ENCODE assay signal across 26 cellular contexts in the genomic region with DNA sequence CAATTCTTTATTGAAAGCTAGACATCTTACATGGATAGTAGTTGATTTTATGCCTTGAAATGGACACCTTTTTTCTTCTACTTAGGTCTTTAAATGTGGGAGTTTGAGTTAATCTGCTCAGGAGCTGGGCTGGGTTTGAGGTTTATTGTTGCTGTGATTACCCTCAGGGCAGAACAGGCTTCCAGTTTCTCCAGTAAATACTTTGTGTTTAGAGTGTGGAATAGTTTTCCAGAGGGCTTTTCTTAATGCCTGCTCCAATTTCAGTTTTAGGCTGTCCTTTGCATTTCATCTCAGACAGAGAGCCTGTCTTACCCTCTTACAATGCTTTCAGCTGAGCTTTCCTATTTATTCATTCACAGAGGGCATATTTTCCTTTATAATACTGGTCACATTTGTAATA.
DNase-seq lines count a peak whose midpoint lies in the region; ATAC-seq and TF ChIP-seq lines count a peak whose summit lies in the region.
"Had no signal": no experiment of that assay in that cellular context is flagged by ENCODE, and none has a peak within 500 bp of the region (broad histone marks: within the 10 kb centered on the region; RNA-seq: fewer than 3 reads in every experiment).

No MANE protein-coding gene starts in this region.

- H3K27me3 ChIP-seq in HAP-1 (ENCODE audit: low read depth) (no peaks in the 10 kb centered on the region), transverse colon (no peaks in the 10 kb centered on the region), aorta (ENCODE audit: control insufficient read depth in 1 of 2, insufficient read depth in 2 of 2, low read length in 1 of 2) (no peaks in the 10 kb centered on the region)
- H3K27me3 ChIP-seq: ascending aorta, ovary, suprapubic skin had no signal

- peak overlapping the region in 4 of 5 experiments; percentile 22 to 58 (median 29) for H3K27ac Mint-ChIP-seq in brain
- H3K27ac Mint-ChIP-seq: activated CD4-positive, alpha-beta T cell treated with anti-CD3 and anti-CD28 coated beads, Interleukin-2, amount 10 ng/mL, durations not matched to agents 7 days and 5 days; activated naive CD8-positive, alpha-beta T cell treated with anti-CD3 and anti-CD28 coated beads for 36 hours; nephron progenitor cell; stimulated activated memory B cell treated with anti-CD40 and anti-IgM and Interleukin-4, amounts not matched to agents 10 μg/mL and 1 μg/mL and 100 μg/mL, for 72 hours; T-cell had no signal

- H3K36me3 Mint-ChIP-seq in brain = peaks cover 76% of the 10 kb centered on the region

- H3K4me1 Mint-ChIP-seq in brain = peaks cover 14% of the 10 kb centered on the region
- H3K4me1 Mint-ChIP-seq: activated naive CD8-positive, alpha-beta T cell treated with anti-CD3 and anti-CD28 coated beads for 36 hours; nephron progenitor cell; stimulated activated memory B cell treated with anti-CD40 and anti-IgM and Interleukin-4, amounts not matched to agents 10 μg/mL and 1 μg/mL and 100 μg/mL, for 72 hours had no signal

- H3K4me3 Mint-ChIP-seq in brain = no peak overlapping the region
- H3K4me3 Mint-ChIP-seq: activated CD4-positive, alpha-beta T cell treated with anti-CD3 and anti-CD28 coated beads, Interleukin-2, amount 10 ng/mL, durations not matched to agents 7 days and 5 days; activated naive CD8-positive, alpha-beta T cell treated with anti-CD3 and anti-CD28 coated beads for 36 hours; CD8-positive, alpha-beta memory T cell; nephron progenitor cell; stimulated activated memory B cell treated with anti-CD40 and anti-IgM and Interleukin-4, amounts not matched to agents 10 μg/mL and 1 μg/mL and 100 μg/mL, for 72 hours; T-cell had no signal

- H3K27ac ChIP-seq in 22Rv1 (peak overlapping the region; percentile 75), mesodermal cell (ENCODE audit: low read depth, low read length, severe bottlenecking) (peak overlapping the region; percentile 18), transverse colon (no peak overlapping the region), aorta (ENCODE audit: low read depth in 1 of 2, low read length in 2 of 2) (no peak overlapping the region)
- H3K27ac ChIP-seq: ascending aorta, coronary artery, ovary, RWPE1, suprapubic skin, WERI-Rb-1 had no signal

- TF ChIP-seq CTCF in 22Rv1 (IDR thresholded peaks at IDR 0.05) (no peak), brain (conservative IDR thresholded peaks at IDR 0.05) (no peak), transverse colon (IDR thresholded peaks at IDR 0.05) (no peak), lower leg skin (IDR thresholded peaks at IDR 0.05) (no peak)

- H3K4me3 ChIP-seq in HAP-1 = no peak overlapping the region
- H3K4me3 ChIP-seq in mesodermal cell (ENCODE audit: extremely low read depth, insufficient read depth, low read length, poor library complexity, severe bottlenecking) = no peak overlapping the region
- no peak overlapping the region for H3K4me3 ChIP-seq in transverse colon
- H3K4me3 ChIP-seq in lower leg skin (ENCODE audit: low read depth, poor library complexity, severe bottlenecking) = no peak overlapping the region
- H3K4me3 ChIP-seq in aorta (ENCODE audit: low read length in 2 of 2) = no peak overlapping the region
- H3K4me3 ChIP-seq: ascending aorta, coronary artery, ovary, suprapubic skin had no signal

- peaks cover 0 to 10% (median 3%) of the 10 kb centered on the region in 5 experiments for H3K9me3 Mint-ChIP-seq in brain
- H3K9me3 Mint-ChIP-seq: stimulated activated memory B cell treated with anti-CD40 and anti-IgM and Interleukin-4, amounts not matched to agents 10 μg/mL and 1 μg/mL and 100 μg/mL, for 72 hours had no signal

- peak; percentile 76 to 93 for DNase-seq in HAP-1 (ENCODE audit: low spot score in 2 of 2)
- no peak for DNase-seq in transverse colon
- no peak for DNase-seq in lower leg skin (ENCODE audit: low spot score in 2 of 2)
- DNase-seq in NCI-H1694 treated with DMSO at 0.1 percent for 48 hours (lab: John Stamatoyannopoulos, UW) = no peak
- DNase-seq in aorta = no peak
- DNase-seq: activated CD4-positive, alpha-beta T cell treated with anti-CD3 and anti-CD28 coated beads, Interleukin-2, amount 10 ng/mL, durations not matched to agents 7 days and 5 days; activated effector memory CD4-positive, alpha-beta T cell treated with anti-CD3 and anti-CD28 coated beads, Interleukin-2, amount 50 U/mL, for 16 hours; activated naive CD8-positive, alpha-beta T cell treated with anti-CD3 and anti-CD28 coated beads for 36 hours; AML-193; caudate nucleus; CD8-positive, alpha-beta memory T cell; effector memory CD4-positive, alpha-beta T cell; glutamatergic neuron; NCI-H510A; nephron progenitor cell; ovary; T-cell; WERI-Rb-1 had no signal

- intact Hi-C loops in transverse colon (cut with DNase I; ENCODE audit: low total_unique reads) (no loop called here), lower leg skin (cut with DNase I; ENCODE audit: low total_unique reads) (no loop called here), aorta (cut with DNase I) (no loop called here)

- H3K4me1 ChIP-seq in HAP-1 = peaks cover 29% of the 10 kb centered on the region
- no peaks in the 10 kb centered on the region for H3K4me1 ChIP-seq in mesodermal cell (ENCODE audit: control insufficient read depth, insufficient read depth, low read length, poor library complexity, severe bottlenecking)
- H3K4me1 ChIP-seq in transverse colon = peaks cover 0 to 39% (median 5%) of the 10 kb centered on the region in 4 donors
- H3K4me1 ChIP-seq in aorta (ENCODE audit: control insufficient read depth in 1 of 2, insufficient read depth in 2 of 2, low read length in 2 of 2) = no peaks in the 10 kb centered on the region
- H3K4me1 ChIP-seq: ascending aorta had no signal

- no peak for TF ChIP-seq EP300 in transverse colon (IDR thresholded peaks at IDR 0.05; ENCODE audit: low read depth)

- peaks cover 28% of the 10 kb centered on the region for H3K36me3 ChIP-seq in HAP-1 (replicated peaks)
- peaks cover 79% of the 10 kb centered on the region for H3K36me3 ChIP-seq in mesodermal cell (ENCODE audit: control insufficient read depth, insufficient read depth, low read length)
- peaks cover 0 to 22% (median 9%) of the 10 kb centered on the region in 4 donors for H3K36me3 ChIP-seq in transverse colon
- peaks cover 4 to 9% of the 10 kb centered on the region in 2 donors for H3K36me3 ChIP-seq in aorta (ENCODE audit: control insufficient read depth in 1 of 2, insufficient read depth in 2 of 2, low read length in 1 of 2)
- H3K36me3 ChIP-seq: ovary had no signal

- in situ Hi-C loops in HAP-1 (cut with MboI; ENCODE audit: low sequenced_read_pairs) = no loop called here
- in situ Hi-C loops in transverse colon (cut with MboI; ENCODE audit: low pct_ligation_motif_present in 1 of 4, low pct_unique_long_range_greater_than_20kb in 1 of 4, low sequenced_read_pairs in 3 of 4) = no loop called here

- no peak for TF ChIP-seq POLR2A in transverse colon (IDR thresholded peaks at IDR 0.05)
- no peak for TF ChIP-seq POLR2A in lower leg skin (IDR thresholded peaks at IDR 0.05)

- no peaks in the 10 kb centered on the region for H3K27me3 Mint-ChIP-seq in brain
- H3K27me3 Mint-ChIP-seq: activated CD4-positive, alpha-beta T cell treated with anti-CD3 and anti-CD28 coated beads, Interleukin-2, amount 10 ng/mL, durations not matched to agents 7 days and 5 days; activated naive CD8-positive, alpha-beta T cell treated with anti-CD3 and anti-CD28 coated beads for 36 hours; CD8-positive, alpha-beta memory T cell; stimulated activated memory B cell treated with anti-CD40 and anti-IgM and Interleukin-4, amounts not matched to agents 10 μg/mL and 1 μg/mL and 100 μg/mL, for 72 hours; T-cell had no signal

- no peaks in the 10 kb centered on the region for H3K9me3 ChIP-seq in HAP-1
- H3K9me3 ChIP-seq in mesodermal cell (ENCODE audit: control insufficient read depth, low read length) = peaks cover 9% of the 10 kb centered on the region
- no peaks in the 10 kb centered on the region for H3K9me3 ChIP-seq in transverse colon
- H3K9me3 ChIP-seq in aorta (ENCODE audit: control insufficient read depth, low read length) = no peaks in the 10 kb centered on the region
- H3K9me3 ChIP-seq: ascending aorta, ovary, suprapubic skin had no signal

- ATAC-seq in aorta (ENCODE audit: low FRiP score) = no peak
- ATAC-seq: stimulated activated memory B cell treated with anti-CD40 and anti-IgM and Interleukin-4, amounts not matched to agents 10 μg/mL and 1 μg/mL and 100 μg/mL, for 72 hours; T-cell had no signal

Comparison
In these comparisons a context has a peak if more than half of its experiments do, and no peak if none do; other contexts are left out.
1. H3K27ac ChIP-seq: peak in 22Rv1 (single experiment) and mesodermal cell (single experiment); none in transverse colon (0 of 4) and aorta (0 of 2).
2. DNase-seq: peak in HAP-1 (2 of 2); none in transverse colon (single experiment), lower leg skin (0 of 2), NCI-H1694 treated with DMSO at 0.1 percent for 48 hours (single experiment) and aorta (0 of 2).